Comparison of ENCODE assay signal across 1 cellular context in the genomic region with DNA sequence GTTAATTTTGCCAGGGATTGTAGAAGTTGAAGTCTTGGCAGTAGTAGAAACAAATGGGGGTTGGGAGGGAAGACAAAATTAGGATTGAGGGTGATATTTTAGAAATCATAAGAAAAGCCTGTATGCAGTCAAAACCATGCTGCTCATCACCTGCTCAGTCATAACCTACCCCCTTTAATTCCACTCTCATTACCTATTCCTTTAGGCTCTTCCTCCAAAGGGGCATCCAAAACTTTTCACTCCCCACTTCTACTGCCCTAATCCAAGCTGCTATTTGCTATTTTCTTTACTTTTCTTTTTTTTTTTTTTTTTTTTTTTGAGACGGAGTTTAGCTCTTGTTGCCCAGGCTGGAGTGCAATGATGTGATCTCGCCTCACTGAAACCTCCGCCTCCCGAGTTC.
TF ChIP-seq lines count a peak whose summit lies in the region.

No MANE protein-coding gene starts in this region.

TF ChIP-seq in HEK293, 187 proteins besides CTCF, POLR2A, EP300 and RAD21 (continued from another document):
- TF ChIP-seq, protein P1, sequence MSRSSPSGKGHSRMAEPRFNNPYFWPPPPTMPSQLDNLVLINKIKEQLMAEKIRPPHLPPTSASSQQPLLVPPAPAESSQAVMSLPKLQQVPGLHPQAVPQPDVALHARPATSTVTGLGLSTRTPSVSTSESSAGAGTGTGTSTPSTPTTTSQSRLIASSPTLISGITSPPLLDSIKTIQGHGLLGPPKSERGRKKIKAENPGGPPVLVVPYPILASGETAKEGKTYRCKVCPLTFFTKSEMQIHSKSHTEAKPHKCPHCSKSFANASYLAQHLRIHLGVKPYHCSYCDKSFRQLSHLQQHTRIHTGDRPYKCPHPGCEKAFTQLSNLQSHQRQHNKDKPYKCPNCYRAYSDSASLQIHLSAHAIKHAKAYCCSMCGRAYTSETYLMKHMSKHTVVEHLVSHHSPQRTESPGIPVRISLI (tag by site-specific recombination; IDR thresholded peaks at IDR 0.05): peak; percentile 85
- TF ChIP-seq, protein P2, sequence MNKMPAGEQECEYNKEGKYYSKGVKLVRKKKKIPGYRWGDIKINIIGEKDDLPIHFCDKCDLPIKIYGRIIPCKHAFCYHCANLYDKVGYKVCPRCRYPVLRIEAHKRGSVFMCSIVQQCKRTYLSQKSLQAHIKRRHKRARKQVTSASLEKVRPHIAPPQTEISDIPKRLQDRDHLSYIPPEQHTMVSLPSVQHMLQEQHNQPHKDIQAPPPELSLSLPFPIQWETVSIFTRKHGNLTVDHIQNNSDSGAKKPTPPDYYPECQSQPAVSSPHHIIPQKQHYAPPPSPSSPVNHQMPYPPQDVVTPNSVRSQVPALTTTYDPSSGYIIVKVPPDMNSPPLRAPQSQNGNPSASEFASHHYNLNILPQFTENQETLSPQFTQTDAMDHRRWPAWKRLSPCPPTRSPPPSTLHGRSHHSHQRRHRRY (tag by site-specific recombination; IDR thresholded peaks at IDR 0.05): no peak
- TF ChIP-seq, protein P3, sequence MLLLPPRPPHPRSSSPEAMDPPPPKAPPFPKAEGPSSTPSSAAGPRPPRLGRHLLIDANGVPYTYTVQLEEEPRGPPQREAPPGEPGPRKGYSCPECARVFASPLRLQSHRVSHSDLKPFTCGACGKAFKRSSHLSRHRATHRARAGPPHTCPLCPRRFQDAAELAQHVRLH (tag by site-specific recombination; IDR thresholded peaks at IDR 0.05): no peak
- TF ChIP-seq, protein P4, sequence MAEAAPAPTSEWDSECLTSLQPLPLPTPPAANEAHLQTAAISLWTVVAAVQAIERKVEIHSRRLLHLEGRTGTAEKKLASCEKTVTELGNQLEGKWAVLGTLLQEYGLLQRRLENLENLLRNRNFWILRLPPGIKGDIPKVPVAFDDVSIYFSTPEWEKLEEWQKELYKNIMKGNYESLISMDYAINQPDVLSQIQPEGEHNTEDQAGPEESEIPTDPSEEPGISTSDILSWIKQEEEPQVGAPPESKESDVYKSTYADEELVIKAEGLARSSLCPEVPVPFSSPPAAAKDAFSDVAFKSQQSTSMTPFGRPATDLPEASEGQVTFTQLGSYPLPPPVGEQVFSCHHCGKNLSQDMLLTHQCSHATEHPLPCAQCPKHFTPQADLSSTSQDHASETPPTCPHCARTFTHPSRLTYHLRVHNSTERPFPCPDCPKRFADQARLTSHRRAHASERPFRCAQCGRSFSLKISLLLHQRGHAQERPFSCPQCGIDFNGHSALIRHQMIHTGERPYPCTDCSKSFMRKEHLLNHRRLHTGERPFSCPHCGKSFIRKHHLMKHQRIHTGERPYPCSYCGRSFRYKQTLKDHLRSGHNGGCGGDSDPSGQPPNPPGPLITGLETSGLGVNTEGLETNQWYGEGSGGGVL (tag by site-specific recombination; IDR thresholded peaks at IDR 0.05): no peak
- TF ChIP-seq, protein P5, sequence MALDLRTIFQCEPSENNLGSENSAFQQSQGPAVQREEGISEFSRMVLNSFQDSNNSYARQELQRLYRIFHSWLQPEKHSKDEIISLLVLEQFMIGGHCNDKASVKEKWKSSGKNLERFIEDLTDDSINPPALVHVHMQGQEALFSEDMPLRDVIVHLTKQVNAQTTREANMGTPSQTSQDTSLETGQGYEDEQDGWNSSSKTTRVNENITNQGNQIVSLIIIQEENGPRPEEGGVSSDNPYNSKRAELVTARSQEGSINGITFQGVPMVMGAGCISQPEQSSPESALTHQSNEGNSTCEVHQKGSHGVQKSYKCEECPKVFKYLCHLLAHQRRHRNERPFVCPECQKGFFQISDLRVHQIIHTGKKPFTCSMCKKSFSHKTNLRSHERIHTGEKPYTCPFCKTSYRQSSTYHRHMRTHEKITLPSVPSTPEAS (tag by site-specific recombination; IDR thresholded peaks at IDR 0.05): no peak
- no peak for TF ChIP-seq ZNF302 (tag by site-specific recombination; IDR thresholded peaks at IDR 0.05; ENCODE audit: low read depth)
- no peak for TF ChIP-seq ZNF843 (tag by site-specific recombination; IDR thresholded peaks at IDR 0.05)
- peak; percentile 21; the same call in 1 of the 2 replicates for TF ChIP-seq KLF8 (tag by site-specific recombination; IDR thresholded peaks at IDR 0.05)
- no peak for TF ChIP-seq ZSCAN30 (tag by site-specific recombination; IDR thresholded peaks at IDR 0.05)
- no peak for TF ChIP-seq ZNF274 (IDR thresholded peaks at IDR 0.05; ENCODE audit: low read length)
- no peak for TF ChIP-seq ZNF274 (tag by site-specific recombination; IDR thresholded peaks at IDR 0.05; ENCODE audit: borderline replicate concordance)
- TF ChIP-seq ZNF24 (tag by site-specific recombination; IDR thresholded peaks at IDR 0.05): no peak
- no peak for TF ChIP-seq ZNF707 (tag by site-specific recombination; IDR thresholded peaks at IDR 0.05)
- TF ChIP-seq ZNF600 (tag by site-specific recombination; IDR thresholded peaks at IDR 0.05): peak; percentile 76
- TF ChIP-seq, protein P6, sequence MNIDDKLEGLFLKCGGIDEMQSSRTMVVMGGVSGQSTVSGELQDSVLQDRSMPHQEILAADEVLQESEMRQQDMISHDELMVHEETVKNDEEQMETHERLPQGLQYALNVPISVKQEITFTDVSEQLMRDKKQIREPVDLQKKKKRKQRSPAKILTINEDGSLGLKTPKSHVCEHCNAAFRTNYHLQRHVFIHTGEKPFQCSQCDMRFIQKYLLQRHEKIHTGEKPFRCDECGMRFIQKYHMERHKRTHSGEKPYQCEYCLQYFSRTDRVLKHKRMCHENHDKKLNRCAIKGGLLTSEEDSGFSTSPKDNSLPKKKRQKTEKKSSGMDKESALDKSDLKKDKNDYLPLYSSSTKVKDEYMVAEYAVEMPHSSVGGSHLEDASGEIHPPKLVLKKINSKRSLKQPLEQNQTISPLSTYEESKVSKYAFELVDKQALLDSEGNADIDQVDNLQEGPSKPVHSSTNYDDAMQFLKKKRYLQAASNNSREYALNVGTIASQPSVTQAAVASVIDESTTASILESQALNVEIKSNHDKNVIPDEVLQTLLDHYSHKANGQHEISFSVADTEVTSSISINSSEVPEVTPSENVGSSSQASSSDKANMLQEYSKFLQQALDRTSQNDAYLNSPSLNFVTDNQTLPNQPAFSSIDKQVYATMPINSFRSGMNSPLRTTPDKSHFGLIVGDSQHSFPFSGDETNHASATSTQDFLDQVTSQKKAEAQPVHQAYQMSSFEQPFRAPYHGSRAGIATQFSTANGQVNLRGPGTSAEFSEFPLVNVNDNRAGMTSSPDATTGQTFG (tag by site-specific recombination; IDR thresholded peaks at IDR 0.05; ENCODE audit: borderline replicate concordance): no peak
- TF ChIP-seq ZNF555 (tag by site-specific recombination; conservative IDR thresholded peaks at IDR 0.05): no peak
- TF ChIP-seq, protein P7, sequence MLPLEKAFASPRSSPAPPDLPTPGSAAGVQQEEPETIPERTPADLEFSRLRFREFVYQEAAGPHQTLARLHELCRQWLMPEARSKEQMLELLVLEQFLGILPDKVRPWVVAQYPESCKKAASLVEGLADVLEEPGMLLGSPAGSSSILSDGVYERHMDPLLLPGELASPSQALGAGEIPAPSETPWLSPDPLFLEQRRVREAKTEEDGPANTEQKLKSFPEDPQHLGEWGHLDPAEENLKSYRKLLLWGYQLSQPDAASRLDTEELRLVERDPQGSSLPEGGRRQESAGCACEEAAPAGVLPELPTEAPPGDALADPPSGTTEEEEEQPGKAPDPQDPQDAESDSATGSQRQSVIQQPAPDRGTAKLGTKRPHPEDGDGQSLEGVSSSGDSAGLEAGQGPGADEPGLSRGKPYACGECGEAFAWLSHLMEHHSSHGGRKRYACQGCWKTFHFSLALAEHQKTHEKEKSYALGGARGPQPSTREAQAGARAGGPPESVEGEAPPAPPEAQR (tag by site-specific recombination; IDR thresholded peaks at IDR 0.05): no peak
- no peak for TF ChIP-seq ZIC2 (tag by site-specific recombination; IDR thresholded peaks at IDR 0.05)
- peak; percentile 86 for TF ChIP-seq PRDM1 (tag by site-specific recombination; IDR thresholded peaks at IDR 0.05)
- no peak for TF ChIP-seq KLF7 (tag by site-specific recombination; IDR thresholded peaks at IDR 0.05; ENCODE audit: borderline replicate concordance)
- peak; percentile 55; the same call in 1 of the 2 replicates for TF ChIP-seq ZNF10 (tag by site-specific recombination; IDR thresholded peaks at IDR 0.05)
- no peak for TF ChIP-seq ZNF664 (tag by site-specific recombination; IDR thresholded peaks at IDR 0.05)
- TF ChIP-seq, protein P8, sequence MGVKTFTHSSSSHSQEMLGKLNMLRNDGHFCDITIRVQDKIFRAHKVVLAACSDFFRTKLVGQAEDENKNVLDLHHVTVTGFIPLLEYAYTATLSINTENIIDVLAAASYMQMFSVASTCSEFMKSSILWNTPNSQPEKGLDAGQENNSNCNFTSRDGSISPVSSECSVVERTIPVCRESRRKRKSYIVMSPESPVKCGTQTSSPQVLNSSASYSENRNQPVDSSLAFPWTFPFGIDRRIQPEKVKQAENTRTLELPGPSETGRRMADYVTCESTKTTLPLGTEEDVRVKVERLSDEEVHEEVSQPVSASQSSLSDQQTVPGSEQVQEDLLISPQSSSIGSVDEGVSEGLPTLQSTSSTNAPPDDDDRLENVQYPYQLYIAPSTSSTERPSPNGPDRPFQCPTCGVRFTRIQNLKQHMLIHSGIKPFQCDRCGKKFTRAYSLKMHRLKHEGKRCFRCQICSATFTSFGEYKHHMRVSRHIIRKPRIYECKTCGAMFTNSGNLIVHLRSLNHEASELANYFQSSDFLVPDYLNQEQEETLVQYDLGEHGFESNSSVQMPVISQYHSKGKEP (tag by site-specific recombination; IDR thresholded peaks at IDR 0.05): no peak
- TF ChIP-seq ZNF354C (tag by site-specific recombination; IDR thresholded peaks at IDR 0.05; ENCODE audit: borderline replicate concordance, low read depth): no peak
- TF ChIP-seq ZNF654 (tag by site-specific recombination; IDR thresholded peaks at IDR 0.05; ENCODE audit: low read depth): no peak
- no peak for TF ChIP-seq ZNF292 (tag by site-specific recombination; IDR thresholded peaks at IDR 0.05; ENCODE audit: borderline replicate concordance, low read depth)
TF ChIP-seq in HEK293: peak in this region for 6.
